In genomic region chr1:201556841-201557571, GRCh38 we compare ENCODE assay signal across 18 cellular contexts. TPM values are rescaled to one million over a fixed set of nuclear protein-coding genes. Genes with fewer than 3 reads are reported as not detected.
DNase-seq lines count a peak whose midpoint lies in the region; ATAC-seq and TF ChIP-seq lines count a peak whose summit lies in the region.
"Had no signal": no experiment of that assay in that cellular context is flagged by ENCODE, and none has a peak within 500 bp of the region (broad histone marks: within the 10 kb centered on the region; RNA-seq: fewer than 3 reads in every experiment).

No MANE protein-coding gene starts in this region.

- H4K8ac ChIP-seq in trophoblast cell (ENCODE audit: low read depth, low read length): no peak overlapping the region

- H3K27me3 ChIP-seq in BLaER1 treated with 17β-estradiol and CSF1 and Interleukin-3, amounts not matched to agents 10 nM and 100 nM: no peaks in the 10 kb centered on the region
- H3K27me3 ChIP-seq in SK-N-SH (ENCODE audit: insufficient read depth) (no peaks in the 10 kb centered on the region), trophoblast cell (ENCODE audit: insufficient read depth, low read length) (no peaks in the 10 kb centered on the region)
- H3K27me3 ChIP-seq: breast epithelium, suprapubic skin had no signal

- H4K20me1 ChIP-seq in BLaER1 treated with 17β-estradiol and CSF1 and Interleukin-3, amounts not matched to agents 10 nM and 100 nM: peaks cover 0 to 99% (median 88%) of the 10 kb centered on the region in 11 experiments; a peak in 18 of 22 replicates
- H4K20me1 ChIP-seq in SK-N-SH (ENCODE audit: insufficient read depth): peaks cover 36% of the 10 kb centered on the region

- no peak for TF ChIP-seq CTCF in SK-N-SH (IDR thresholded peaks at IDR 0.05)

- no peaks in the 10 kb centered on the region for H3K9me2 ChIP-seq in SK-N-SH

- no peak overlapping the region for H4K12ac ChIP-seq in trophoblast cell (ENCODE audit: low read depth, low read length)

- H3K4ac ChIP-seq in trophoblast cell (ENCODE audit: low read depth, low read length): peak overlapping the region; percentile 25

- H3K4me3 ChIP-seq in BLaER1 treated with 17β-estradiol and CSF1 and Interleukin-3, amounts not matched to agents 10 nM and 100 nM: peak overlapping the region in 3 of 10 experiments; percentile 0 to 14 (median 6); a peak in 2 of 20 replicates
- H3K4me3 ChIP-seq in SK-N-SH (ENCODE audit: low read depth in 2 of 2, low read length in 1 of 2) (0 out of 4 replicates have a peak overlapping the region, but pooled peaks of 1 of the 2 experiments have one; percentile 6), trophoblast cell (ENCODE audit: low read depth, low read length) (no peak overlapping the region)
- H3K4me3 ChIP-seq: breast epithelium, suprapubic skin had no signal

- H3K9ac ChIP-seq in BLaER1 treated with 17β-estradiol and CSF1 and Interleukin-3, amounts not matched to agents 10 nM and 100 nM: peak overlapping the region; percentile 3 to 47 (median 31); a peak in 12 of 22 replicates
- H3K9ac ChIP-seq in SK-N-SH: peak overlapping the region; percentile 36; the same call in 1 of the 2 replicates
- H3K9ac ChIP-seq in trophoblast cell (ENCODE audit: low read length): no peak overlapping the region

- 30% methylated on average over 4 of the region's 5 CpGs for WGBS in SK-N-SH (ENCODE audit: low lambda C conversion rate)
- no CpG with 5 or more reads among the region's 5 CpGs for WGBS in trophoblast cell (ENCODE audit: extremely low coverage, insufficient coverage, insufficient read length)

- peak overlapping the region; percentile 51 for H3K18ac ChIP-seq in trophoblast cell (ENCODE audit: low read length)

- no peak overlapping the region for H3K23ac ChIP-seq in trophoblast cell (ENCODE audit: low read length)

- peaks cover 0 to 32% (median 4%) of the 10 kb centered on the region in 11 experiments; a peak in 8 of 22 replicates for H3K36me3 ChIP-seq in BLaER1 treated with 17β-estradiol and CSF1 and Interleukin-3, amounts not matched to agents 10 nM and 100 nM
- peaks cover 0 to 7% of the 10 kb centered on the region in 2 experiments for H3K36me3 ChIP-seq in SK-N-SH (replicated peaks in 1 of 2; ENCODE audit: control insufficient read depth in 1 of 2, insufficient read depth in 2 of 2, low read length in 1 of 2)
- H3K36me3 ChIP-seq in trophoblast cell (ENCODE audit: control insufficient read depth in 1 of 2, insufficient read depth in 2 of 2, low read length in 2 of 2): peaks cover 6 to 8% of the 10 kb centered on the region in 2 experiments
- H3K36me3 ChIP-seq: breast epithelium, suprapubic skin had no signal

- no peaks in the 10 kb centered on the region for H3K79me1 ChIP-seq in trophoblast cell (ENCODE audit: low read length)

- peak overlapping the region; percentile 67 to 89 (median 80) for H3K4me2 ChIP-seq in BLaER1 treated with 17β-estradiol and CSF1 and Interleukin-3, amounts not matched to agents 10 nM and 100 nM
- H3K4me2 ChIP-seq in SK-N-SH: peak overlapping the region; percentile 36
- no peak overlapping the region for H3K4me2 ChIP-seq in trophoblast cell (ENCODE audit: low read length)

- peaks cover 59% of the 10 kb centered on the region for H3F3A ChIP-seq in SK-N-SH (replicated peaks; ENCODE audit: insufficient read depth)

- H3K14ac ChIP-seq in trophoblast cell (ENCODE audit: low read length): no peak overlapping the region

- no peak overlapping the region for H2AFZ ChIP-seq in SK-N-SH (ENCODE audit: low read depth)
- no peak overlapping the region for H2AFZ ChIP-seq in trophoblast cell (ENCODE audit: insufficient read depth, low read length, poor library complexity)

- no peak overlapping the region for H4K91ac ChIP-seq in trophoblast cell (ENCODE audit: low read depth, low read length)

- no peak overlapping the region for H2BK5ac ChIP-seq in trophoblast cell (ENCODE audit: low read depth, low read length, poor library complexity)

- CTCF ChIA-PET in SK-N-SH (lab: Yijun Ruan, JAX): interaction anchor here (0.6 to 12.3 kb wide), 7 partner anchors 10 to 236 kb away, joined by 3 to 397 read pairs (median 75); partner anchors contain the start of gene NAV1

- TF ChIP-seq EP300 in SK-N-SH (IDR thresholded peaks at IDR 0.05; ENCODE audit: borderline replicate concordance in 1 of 2, low read depth in 1 of 2, low read length in 1 of 2): no peak

- H2BK120ac ChIP-seq in trophoblast cell (ENCODE audit: insufficient read depth, low read length, poor library complexity): no peak overlapping the region

- H2BK12ac ChIP-seq in trophoblast cell (ENCODE audit: low read length): no peak overlapping the region

- POLR2A ChIA-PET in SK-N-SH (lab: Yijun Ruan, JAX): no interaction called here

- ATAC-seq in HG02973 (IDR thresholded peaks at IDR 0.05; ENCODE audit: unreplicated experiment): no peak
- ATAC-seq: natural killer cell treated with Interleukin-12 subunit alpha and Interleukin-12 subunit beta and Interleukin-15 and Interleukin-18, amount 100 ng/mL, for 72 hours had no signal

- no peak for DNase-seq in SK-N-SH
- peak; percentile 92 for DNase-seq in fibroblast of gingiva (ENCODE audit: low read depth)
- DNase-seq in trophoblast cell: no peak
- no peak for DNase-seq in NCI-H526 treated with DMSO at 0.1 percent for 48 hours (lab: John Stamatoyannopoulos, UW)
- no peak for DNase-seq in activated gamma-delta T cell treated with Interleukin-2 at 50 U/mL for 16 hours
- DNase-seq in RKO (ENCODE audit: low spot score): no peak
- DNase-seq: activated CD4-positive, alpha-beta T cell treated with anti-CD3 and anti-CD28 coated beads, Interleukin-2, amount 10 ng/mL, durations not matched to agents 24 days and 14 days; activated naive CD4-positive, alpha-beta T cell treated with anti-CD3 and anti-CD28 coated beads, Interleukin-2, amount 50 U/mL, for 16 hours; H9; NCI-H187; NCI-H524; retina; T-helper 9 cell had no signal

- TF ChIP-seq RAD21 in SK-N-SH (IDR thresholded peaks at IDR 0.05; ENCODE audit: low read length): no peak

- no peaks in the 10 kb centered on the region for H3K9me3 ChIP-seq in BLaER1 treated with 17β-estradiol and CSF1 and Interleukin-3, amounts not matched to agents 10 nM and 100 nM (replicated peaks in 1 of 11)
- no peaks in the 10 kb centered on the region for H3K9me3 ChIP-seq in SK-N-SH
- no peaks in the 10 kb centered on the region for H3K9me3 ChIP-seq in trophoblast cell (ENCODE audit: insufficient read depth, low read depth, low read length)
- H3K9me3 ChIP-seq: breast epithelium, suprapubic skin had no signal

- no peak overlapping the region for H2AK5ac ChIP-seq in trophoblast cell (ENCODE audit: low read length)

- H3K4me1 ChIP-seq in BLaER1 treated with 17β-estradiol and CSF1 and Interleukin-3, amounts not matched to agents 10 nM and 100 nM: peaks cover 86 to 99% (median 93%) of the 10 kb centered on the region in 10 experiments
- H3K4me1 ChIP-seq in SK-N-SH (ENCODE audit: control insufficient read depth in 1 of 2, insufficient read depth in 2 of 2, low read depth in 1 of 2, low read length in 1 of 2): peaks cover 67 to 85% of the 10 kb centered on the region in 2 experiments
- H3K4me1 ChIP-seq in trophoblast cell (ENCODE audit: control insufficient read depth in 1 of 2, insufficient read depth in 2 of 2, low read length in 2 of 2): peaks cover 30 to 45% of the 10 kb centered on the region in 2 experiments

- peaks cover 100% of the 10 kb centered on the region for H3K79me2 ChIP-seq in SK-N-SH (ENCODE audit: insufficient read depth)
- H3K79me2 ChIP-seq in trophoblast cell (ENCODE audit: control insufficient read depth, insufficient read depth, low read length, poor library complexity): peaks cover 14% of the 10 kb centered on the region

- H3K27ac ChIP-seq in BLaER1 treated with 17β-estradiol and CSF1 and Interleukin-3, amounts not matched to agents 10 nM and 100 nM: peak overlapping the region in 9 of 11 experiments; percentile 37 to 79 (median 51); a peak in 18 of 22 replicates
- H3K27ac ChIP-seq in SK-N-SH (ENCODE audit: low read depth in 2 of 2, low read length in 1 of 2) (peak overlapping the region; percentile 76 to 95), trophoblast cell (ENCODE audit: low read depth, low read length) (no peak overlapping the region)
- H3K27ac ChIP-seq: suprapubic skin had no signal

TF ChIP-seq in SK-N-SH, 30 proteins besides CTCF, POLR2A, EP300 and RAD21:
- peak; percentile 46 for TF ChIP-seq JUND (IDR thresholded peaks at IDR 0.05)
- peak; percentile 59 for TF ChIP-seq FOSL2 (IDR thresholded peaks at IDR 0.05; ENCODE audit: borderline replicate concordance, low read depth)
- TF ChIP-seq GATA2 (CRISPR knock-in tag; IDR thresholded peaks at IDR 0.05): no peak
- peak; percentile 36 for TF ChIP-seq TCF12 (IDR thresholded peaks at IDR 0.05)
- no peak for TF ChIP-seq PBX3 (IDR thresholded peaks at IDR 0.05)
- TF ChIP-seq MAX (IDR thresholded peaks at IDR 0.05; ENCODE audit: low read depth): no peak
- no peak for TF ChIP-seq RCOR1 (IDR thresholded peaks at IDR 0.05; ENCODE audit: low read length)

RNA-seq across cellular contexts. Expression of gene NAV1, which starts 18.1 kb away (rescaled TPM):
- 13.3 and 16.1 TPM in 2 replicates for polyA plus RNA-seq in SK-N-SH (2012; rRNA removed)
- polyA plus RNA-seq in SK-N-SH (2012; cell fraction: cytosol; rRNA removed): 11.1 and 14.3 TPM in 2 replicates
- 39.7 and 44.9 TPM in 2 replicates for polyA plus RNA-seq in SK-N-SH (2012; cell fraction: nucleus; rRNA removed)
- 38.9 and 40.5 TPM in 2 replicates for polyA plus RNA-seq in trophoblast cell (2013)

RNA-seq across cellular contexts. Expression of gene CSRP1, which starts 50.1 kb away (rescaled TPM):
- 317 and 373 TPM in 2 replicates for polyA plus RNA-seq in SK-N-SH (2012; rRNA removed)
- polyA plus RNA-seq in SK-N-SH (2012; cell fraction: cytosol; rRNA removed): 237 and 288 TPM in 2 replicates
- polyA plus RNA-seq in SK-N-SH (2012; cell fraction: nucleus; rRNA removed): 358 and 396 TPM in 2 replicates
- polyA plus RNA-seq in trophoblast cell (2013): 326 and 348 TPM in 2 replicates
